Comparison of ENCODE assay signal across 11 cellular contexts in the genomic region with DNA sequence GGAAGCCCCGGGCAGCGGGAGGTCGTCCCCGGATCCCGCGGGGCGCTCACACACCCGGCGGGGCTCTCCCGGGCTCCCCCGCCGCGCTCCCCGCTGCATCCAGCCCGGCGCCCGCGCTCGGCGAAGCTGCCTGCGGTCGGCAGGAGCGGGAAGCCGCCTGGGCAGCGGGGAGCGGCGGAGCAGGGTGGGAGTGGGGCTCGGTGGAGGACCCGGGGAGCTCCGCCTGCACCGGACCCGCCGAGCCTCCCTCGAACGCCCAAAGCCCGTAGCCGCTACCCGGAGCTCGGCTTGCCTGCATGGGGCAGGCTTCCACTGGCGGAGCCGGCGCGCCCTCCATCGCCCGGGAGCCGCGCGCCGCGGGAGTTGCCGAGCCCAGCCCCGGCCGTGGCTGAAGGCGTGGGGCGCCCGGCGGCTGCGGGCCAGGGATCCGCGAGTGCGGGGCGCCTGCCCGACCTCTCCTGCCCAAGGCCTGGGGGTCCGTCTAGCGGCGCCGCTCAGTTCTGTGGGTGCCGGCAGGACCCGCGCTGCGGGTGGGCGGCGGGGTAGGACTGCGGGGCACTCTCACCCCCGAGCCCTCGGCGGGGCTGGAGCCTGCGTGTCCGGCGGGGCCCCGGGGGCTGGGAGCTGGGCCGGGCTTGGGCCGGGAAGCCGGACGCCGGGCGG. TPM values are rescaled to one million over a fixed set of nuclear protein-coding genes. Genes with fewer than 3 reads are reported as not detected.
DNase-seq lines count a peak whose midpoint lies in the region; ATAC-seq and TF ChIP-seq lines count a peak whose summit lies in the region.
"Had no signal": no experiment of that assay in that cellular context is flagged by ENCODE, and none has a peak within 500 bp of the region (broad histone marks: within the 10 kb centered on the region; RNA-seq: fewer than 3 reads in every experiment).

No MANE protein-coding gene starts in this region.

- no peak overlapping the region for H3K4me3 Mint-ChIP-seq in progenitor cell of endocrine pancreas (ENCODE audit: low read depth)
- H3K4me3 Mint-ChIP-seq: activated B cell treated with CpG ODN at 0.5 μM for 24 hours; dendritic cell treated with granulocyte-macrophage colony-stimulating factor and Interleukin-4, amounts not matched to agents 40 ng/mL and 50 ng/mL, for 4 days had no signal

- no peak overlapping the region for H3K4me3 ChIP-seq in parathyroid adenoma (ENCODE audit: low read depth, low read length)
- H3K4me3 ChIP-seq: GM12878 had no signal

- peak overlapping the region; percentile 63 for H3K4me2 ChIP-seq in parathyroid adenoma (ENCODE audit: low read length)

- H3K27ac ChIP-seq in RWPE1 (no peak overlapping the region), foreskin keratinocyte (no peak overlapping the region), parathyroid adenoma (no peak overlapping the region)

- no peak overlapping the region for H3K9ac ChIP-seq in parathyroid adenoma

- CTCF ChIA-PET in RWPE1 (lab: Yijun Ruan, JAX) = interaction anchor here (0.7 to 3.7 kb wide), 10 partner anchors 10 to 644 kb away, joined by 3 to 28 read pairs (median 4); no protein-coding TSS in a partner anchor

- ATAC-seq in foreskin keratinocyte (peak; percentile 33), GM21619 (IDR thresholded peaks at IDR 0.05; ENCODE audit: unreplicated experiment) (no peak)
- ATAC-seq: GM12878 had no signal

- H3K4me1 ChIP-seq in foreskin keratinocyte = peaks cover 21% of the 10 kb centered on the region
- H3K4me1 ChIP-seq in parathyroid adenoma = no peaks in the 10 kb centered on the region

- no peak overlapping the region for H3K27ac Mint-ChIP-seq in progenitor cell of endocrine pancreas
- H3K27ac Mint-ChIP-seq: activated B cell treated with CpG ODN at 0.5 μM for 24 hours; dendritic cell treated with granulocyte-macrophage colony-stimulating factor and Interleukin-4, amounts not matched to agents 40 ng/mL and 50 ng/mL, for 4 days had no signal

- peaks cover 2% of the 10 kb centered on the region for H3K4me1 Mint-ChIP-seq in progenitor cell of endocrine pancreas (ENCODE audit: low read depth)

- POLR2A ChIA-PET in RWPE1 (lab: Yijun Ruan, JAX; ENCODE audit: low non-redundant PET) = no interaction called here

- peaks cover 80% of the 10 kb centered on the region for H3K27me3 Mint-ChIP-seq in progenitor cell of endocrine pancreas

- H3K36me3 Mint-ChIP-seq in progenitor cell of endocrine pancreas (ENCODE audit: insufficient read depth) = no peaks in the 10 kb centered on the region

- in situ Hi-C loops in GM13977 (cut with MboI; ENCODE audit: low pct_unique_long_range_greater_than_20kb, low sequenced_read_pairs, unreplicated experiment) = no loop called here

- DNase-seq in Daoy (ENCODE audit: low read depth) (peak; percentile 34), RWPE1 (ENCODE audit: low spot score) (peak; percentile 53), foreskin keratinocyte (no peak), NCI-H774 (lab: John Stamatoyannopoulos, UW) (no peak), progenitor cell of endocrine pancreas (ENCODE audit: low spot score, unreplicated experiment) (no peak), GM13977 (ENCODE audit: low spot score) (no peak)
- DNase-seq: activated B cell treated with CpG ODN at 0.5 μM for 24 hours had no signal

- H3K79me2 ChIP-seq in parathyroid adenoma = no peaks in the 10 kb centered on the region

- no peaks in the 10 kb centered on the region for H3K9me3 Mint-ChIP-seq in progenitor cell of endocrine pancreas (ENCODE audit: low read depth)
- H3K9me3 Mint-ChIP-seq: activated B cell treated with CpG ODN at 0.5 μM for 24 hours; dendritic cell treated with granulocyte-macrophage colony-stimulating factor and Interleukin-4, amounts not matched to agents 40 ng/mL and 50 ng/mL, for 4 days had no signal

- no peak overlapping the region for H2AFZ ChIP-seq in parathyroid adenoma

- H3K9me3 ChIP-seq in parathyroid adenoma (ENCODE audit: control insufficient read depth, low read length) = no peaks in the 10 kb centered on the region

- H3K36me3 ChIP-seq in parathyroid adenoma (ENCODE audit: control insufficient read depth, insufficient read depth, low read length) = no peaks in the 10 kb centered on the region

- no peak for TF ChIP-seq CTCF in RWPE1 (conservative IDR thresholded peaks at IDR 0.05; ENCODE audit: low read depth)
- peak; percentile 36 for TF ChIP-seq CTCF in foreskin keratinocyte (conservative IDR thresholded peaks at IDR 0.05)
- TF ChIP-seq CTCF in parathyroid adenoma (IDR thresholded peaks at IDR 0.05) = no peak
- TF ChIP-seq CTCF in progenitor cell of endocrine pancreas (IDR thresholded peaks at IDR 0.05; ENCODE audit: unreplicated experiment) = no peak
- no peak for TF ChIP-seq CTCF in GM13977 (IDR thresholded peaks at IDR 0.05; ENCODE audit: extremely low read depth, insufficient read depth, missing control alignments)

- peaks cover 38% of the 10 kb centered on the region for H3K27me3 ChIP-seq in foreskin keratinocyte
- H3K27me3 ChIP-seq in parathyroid adenoma (ENCODE audit: control insufficient read depth, insufficient read depth, low read length) = no peaks in the 10 kb centered on the region

RNA-seq across cellular contexts. Expression of a gene that starts 0.7 kb away (rescaled TPM):
- total RNA-seq in Daoy (2014; rRNA removed; shearing (Covaris generic)) = 2.1 and 3.8 TPM in 2 replicates
- total RNA-seq in foreskin keratinocyte (11.2 and 12.8 TPM in 2 replicates), progenitor cell of endocrine pancreas (0.38 and 0.43 TPM in 2 replicates)
- 5.9 and 7.3 TPM in 2 replicates for polyA plus RNA-seq in foreskin keratinocyte
- total RNA-seq: activated B cell treated with CpG ODN at 0.5 μM for 24 hours, GM12878 had no signal
- polyA plus RNA-seq: GM12878 had no signal

Comparison
In these comparisons a context has a peak if more than half of its experiments do, and no peak if none do; other contexts are left out.
1. DNase-seq: peak in Daoy (single experiment) and RWPE1 (single experiment); none in foreskin keratinocyte (0 of 2), NCI-H774 (single experiment), progenitor cell of endocrine pancreas (single experiment) and GM13977 (single experiment).